9 cellular contexts compared by ENCODE assay signal in the genomic region with DNA sequence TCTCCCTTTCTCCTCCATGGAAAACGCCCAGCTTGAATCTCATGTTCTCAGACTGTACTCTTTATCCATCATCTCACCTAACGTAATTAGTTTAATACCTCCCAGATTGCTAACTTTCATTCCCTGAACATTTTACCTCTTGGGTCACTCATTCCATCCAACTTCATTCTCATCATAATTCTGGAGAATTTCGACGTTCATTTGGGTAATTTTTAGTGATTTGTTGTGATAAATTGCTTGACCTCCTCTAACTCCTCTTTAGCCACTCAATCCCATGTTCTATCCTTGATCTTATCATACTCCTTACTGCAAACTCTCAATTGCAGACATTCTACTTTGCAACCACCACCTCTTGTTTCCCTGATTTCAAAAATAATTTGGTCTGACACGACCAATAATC. TPM values are rescaled to one million over a fixed set of nuclear protein-coding genes. Genes with fewer than 3 reads are reported as not detected.
"Had no signal": no experiment of that assay in that cellular context is flagged by ENCODE, and none has a peak within 500 bp of the region (broad histone marks: within the 10 kb centered on the region; RNA-seq: fewer than 3 reads in every experiment).

No MANE protein-coding gene starts in this region.

- DNase-seq: GDM1, GF-D8 had no signal

- FAIRE-seq: G401.6, GM12878, GM12891, GM12892, GM18507, GM19239 had no signal

- H3K4me3 ChIP-seq: GM12878 had no signal

- ATAC-seq: GM12878 had no signal

RNA-seq across cellular contexts. Expression of a gene that starts 28.4 kb away (rescaled TPM):
- total RNA-seq: G401, GM12878 had no signal
- polyA plus RNA-seq: GM12878 had no signal
